15 cellular contexts compared by ENCODE assay signal in the genomic region with DNA sequence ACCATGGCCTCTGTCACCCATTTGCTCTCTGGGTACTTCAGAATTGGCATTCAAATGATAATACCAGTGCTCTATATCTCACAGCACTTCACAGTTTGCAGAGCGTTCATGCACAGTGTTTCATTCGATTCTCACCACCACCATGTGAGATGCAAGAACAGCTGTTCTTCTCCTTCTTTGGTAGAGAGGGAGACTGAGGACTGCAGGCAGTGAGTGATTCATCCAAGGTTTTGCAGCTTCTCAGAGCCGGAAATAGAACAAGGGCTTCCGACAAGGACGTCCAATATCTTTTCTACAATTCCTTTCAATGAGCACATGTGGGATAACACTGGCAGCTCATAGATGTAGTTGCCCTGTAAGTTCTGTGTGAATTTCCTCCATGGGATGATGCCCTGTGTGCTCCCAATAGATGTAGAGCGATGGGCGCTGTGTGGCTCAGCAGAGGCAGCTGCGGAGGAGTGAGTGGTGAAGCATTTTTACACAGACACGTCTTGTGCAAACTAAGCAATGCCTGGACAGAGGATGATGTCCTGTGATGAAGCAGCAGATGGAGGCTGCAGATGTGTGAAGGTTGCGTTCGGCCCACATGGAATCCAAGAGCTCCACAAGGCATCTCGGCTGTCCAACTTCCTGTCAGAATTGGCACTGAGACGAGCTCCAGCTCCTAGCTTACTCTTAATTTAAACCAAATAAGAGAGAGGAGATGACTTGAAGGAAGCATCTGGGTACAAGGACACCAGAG. TPM values are rescaled to one million over a fixed set of nuclear protein-coding genes. Genes with fewer than 3 reads are reported as not detected.
"Had no signal": no experiment of that assay in that cellular context is flagged by ENCODE, and none has a peak within 500 bp of the region (broad histone marks: within the 10 kb centered on the region; RNA-seq: fewer than 3 reads in every experiment).

No MANE protein-coding gene starts in this region.

- H3K4me3 ChIP-seq: gastroesophageal sphincter, pancreas, transverse colon had no signal

- H3K27me3 Mint-ChIP-seq: activated B cell treated with CpG ODN at 0.5 μM for 24 hours; activated CD4-positive, alpha-beta T cell treated with anti-CD3 and anti-CD28 coated beads, Interleukin-2, amount 10 ng/mL, durations not matched to agents 7 days and 5 days; activated naive CD8-positive, alpha-beta T cell had no signal

- H3K27ac Mint-ChIP-seq: activated B cell treated with CpG ODN at 0.5 μM for 24 hours; activated CD4-positive, alpha-beta T cell treated with anti-CD3 and anti-CD28 coated beads, Interleukin-2, amount 10 ng/mL, durations not matched to agents 7 days and 5 days; activated naive CD8-positive, alpha-beta T cell; stimulated activated effector memory CD8-positive, alpha-beta T cell treated with anti-CD3 and anti-CD28 coated beads, Interleukin-12 subunit alpha, Interleukin-12 subunit beta, amount 100 ng/mL, for 72 hours had no signal

- ATAC-seq: gastroesophageal sphincter; pancreas; stimulated activated effector memory CD8-positive, alpha-beta T cell treated with anti-CD3 and anti-CD28 coated beads, Interleukin-12 subunit alpha, Interleukin-12 subunit beta, amount 100 ng/mL, for 72 hours had no signal

- H3K36me3 Mint-ChIP-seq: activated naive CD8-positive, alpha-beta T cell; stimulated activated effector memory CD8-positive, alpha-beta T cell treated with anti-CD3 and anti-CD28 coated beads, Interleukin-12 subunit alpha, Interleukin-12 subunit beta, amount 100 ng/mL, for 72 hours had no signal

- H3K4me3 Mint-ChIP-seq: activated B cell treated with CpG ODN at 0.5 μM for 24 hours; activated CD4-positive, alpha-beta T cell treated with anti-CD3 and anti-CD28 coated beads, Interleukin-2, amount 10 ng/mL, durations not matched to agents 7 days and 5 days; activated naive CD8-positive, alpha-beta T cell; neural crest cell; stimulated activated effector memory CD8-positive, alpha-beta T cell treated with anti-CD3 and anti-CD28 coated beads, Interleukin-12 subunit alpha, Interleukin-12 subunit beta, amount 100 ng/mL, for 72 hours had no signal

- FAIRE-seq: colon, endothelial cell of umbilical vein, pancreas, TTC549 had no signal

- H3K4me1 Mint-ChIP-seq: activated B cell treated with CpG ODN at 0.5 μM for 24 hours; activated CD4-positive, alpha-beta T cell treated with anti-CD3 and anti-CD28 coated beads, Interleukin-2, amount 10 ng/mL, durations not matched to agents 7 days and 5 days; neural crest cell; stimulated activated effector memory CD8-positive, alpha-beta T cell treated with anti-CD3 and anti-CD28 coated beads, Interleukin-12 subunit alpha, Interleukin-12 subunit beta, amount 100 ng/mL, for 72 hours had no signal

- H3K9me3 Mint-ChIP-seq: activated B cell treated with CpG ODN at 0.5 μM for 24 hours; activated CD4-positive, alpha-beta T cell treated with anti-CD3 and anti-CD28 coated beads, Interleukin-2, amount 10 ng/mL, durations not matched to agents 7 days and 5 days; stimulated activated effector memory CD8-positive, alpha-beta T cell treated with anti-CD3 and anti-CD28 coated beads, Interleukin-12 subunit alpha, Interleukin-12 subunit beta, amount 100 ng/mL, for 72 hours had no signal

- DNase-seq: activated B cell treated with CpG ODN at 0.5 μM for 24 hours; activated CD4-positive, alpha-beta T cell treated with anti-CD3 and anti-CD28 coated beads, Interleukin-2, amount 10 ng/mL, durations not matched to agents 7 days and 5 days; activated effector memory CD4-positive, alpha-beta T cell treated with Interleukin-2 at 50 U/mL for 16 hours; activated T-cell treated with anti-CD3 and anti-CD28 coated beads, Interleukin-2, amount 50 U/mL, for 1 hour; hippocampal formation; pancreas; T-helper 2 cell; transverse colon had no signal

RNA-seq across cellular contexts. Expression of a gene that starts 24.9 kb away (rescaled TPM):
- total RNA-seq: activated B cell treated with CpG ODN at 0.5 μM for 24 hours; activated CD4-positive, alpha-beta T cell treated with anti-CD3 and anti-CD28 coated beads, Interleukin-2, amount 10 ng/mL, durations not matched to agents 7 days and 5 days; endothelial cell of umbilical vein; gastroesophageal sphincter; neural crest cell; pancreas; transverse colon had no signal
